In genomic region chr19:12365372-12366162, GRCh38 we compare ENCODE assay signal across 1 cellular context.
A peak's percentile ranks its signal among the peaks of the same experiment; 100 is the strongest.
TF ChIP-seq lines count a peak whose summit lies in the region.

ZNF442 (minus strand) TSS chr19:12365683; CDS start chr19:12363631, 2,052 bp downstream.

TF ChIP-seq in HEK293, 187 proteins besides CTCF, POLR2A, EP300 and RAD21 (continued from another document and continues in another):
- TF ChIP-seq, protein P1, sequence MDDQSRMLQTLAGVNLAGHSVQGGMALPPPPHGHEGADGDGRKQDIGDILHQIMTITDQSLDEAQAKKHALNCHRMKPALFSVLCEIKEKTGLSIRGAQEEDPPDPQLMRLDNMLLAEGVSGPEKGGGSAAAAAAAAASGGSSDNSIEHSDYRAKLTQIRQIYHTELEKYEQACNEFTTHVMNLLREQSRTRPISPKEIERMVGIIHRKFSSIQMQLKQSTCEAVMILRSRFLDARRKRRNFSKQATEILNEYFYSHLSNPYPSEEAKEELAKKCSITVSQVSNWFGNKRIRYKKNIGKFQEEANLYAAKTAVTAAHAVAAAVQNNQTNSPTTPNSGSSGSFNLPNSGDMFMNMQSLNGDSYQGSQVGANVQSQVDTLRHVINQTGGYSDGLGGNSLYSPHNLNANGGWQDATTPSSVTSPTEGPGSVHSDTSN (CRISPR knock-in tag; IDR thresholded peaks at IDR 0.05): no peak
- no peak for TF ChIP-seq ZFP41 (tag by site-specific recombination; IDR thresholded peaks at IDR 0.05; ENCODE audit: borderline replicate concordance)
- no peak for TF ChIP-seq ZNF768 (tag by site-specific recombination; IDR thresholded peaks at IDR 0.05)
- TF ChIP-seq ZNF610 (tag by site-specific recombination; IDR thresholded peaks at IDR 0.05; ENCODE audit: borderline replicate concordance): no peak
- peak; percentile 63; the same call in 1 of the 2 replicates for TF ChIP-seq ZBTB20 (tag by site-specific recombination; IDR thresholded peaks at IDR 0.05)
- TF ChIP-seq ZNF76 (tag by site-specific recombination; IDR thresholded peaks at IDR 0.05; ENCODE audit: borderline replicate concordance, low read depth): no peak
- TF ChIP-seq ZNF292 (tag by site-specific recombination; IDR thresholded peaks at IDR 0.05; ENCODE audit: borderline replicate concordance, low read depth): no peak
- peak; percentile 28 for TF ChIP-seq ZNF654 (tag by site-specific recombination; IDR thresholded peaks at IDR 0.05; ENCODE audit: low read depth)
- no peak for TF ChIP-seq ZNF510 (tag by site-specific recombination; IDR thresholded peaks at IDR 0.05; ENCODE audit: insufficient replicate concordance)
- no peak for TF ChIP-seq ZNF791 (tag by site-specific recombination; IDR thresholded peaks at IDR 0.05)
- TF ChIP-seq ZNF16 (tag by site-specific recombination; IDR thresholded peaks at IDR 0.05; ENCODE audit: low read depth): no peak
- no peak for TF ChIP-seq ZNF433 (tag by site-specific recombination; IDR thresholded peaks at IDR 0.05; ENCODE audit: low read depth)
- TF ChIP-seq ZNF664 (tag by site-specific recombination; IDR thresholded peaks at IDR 0.05): no peak
- TF ChIP-seq, protein P2, sequence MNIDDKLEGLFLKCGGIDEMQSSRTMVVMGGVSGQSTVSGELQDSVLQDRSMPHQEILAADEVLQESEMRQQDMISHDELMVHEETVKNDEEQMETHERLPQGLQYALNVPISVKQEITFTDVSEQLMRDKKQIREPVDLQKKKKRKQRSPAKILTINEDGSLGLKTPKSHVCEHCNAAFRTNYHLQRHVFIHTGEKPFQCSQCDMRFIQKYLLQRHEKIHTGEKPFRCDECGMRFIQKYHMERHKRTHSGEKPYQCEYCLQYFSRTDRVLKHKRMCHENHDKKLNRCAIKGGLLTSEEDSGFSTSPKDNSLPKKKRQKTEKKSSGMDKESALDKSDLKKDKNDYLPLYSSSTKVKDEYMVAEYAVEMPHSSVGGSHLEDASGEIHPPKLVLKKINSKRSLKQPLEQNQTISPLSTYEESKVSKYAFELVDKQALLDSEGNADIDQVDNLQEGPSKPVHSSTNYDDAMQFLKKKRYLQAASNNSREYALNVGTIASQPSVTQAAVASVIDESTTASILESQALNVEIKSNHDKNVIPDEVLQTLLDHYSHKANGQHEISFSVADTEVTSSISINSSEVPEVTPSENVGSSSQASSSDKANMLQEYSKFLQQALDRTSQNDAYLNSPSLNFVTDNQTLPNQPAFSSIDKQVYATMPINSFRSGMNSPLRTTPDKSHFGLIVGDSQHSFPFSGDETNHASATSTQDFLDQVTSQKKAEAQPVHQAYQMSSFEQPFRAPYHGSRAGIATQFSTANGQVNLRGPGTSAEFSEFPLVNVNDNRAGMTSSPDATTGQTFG (tag by site-specific recombination; IDR thresholded peaks at IDR 0.05; ENCODE audit: borderline replicate concordance): no peak
- TF ChIP-seq ZNF155 (tag by site-specific recombination; IDR thresholded peaks at IDR 0.05): no peak
- no peak for TF ChIP-seq ZNF350 (tag by site-specific recombination; IDR thresholded peaks at IDR 0.05)
- TF ChIP-seq, protein P3, sequence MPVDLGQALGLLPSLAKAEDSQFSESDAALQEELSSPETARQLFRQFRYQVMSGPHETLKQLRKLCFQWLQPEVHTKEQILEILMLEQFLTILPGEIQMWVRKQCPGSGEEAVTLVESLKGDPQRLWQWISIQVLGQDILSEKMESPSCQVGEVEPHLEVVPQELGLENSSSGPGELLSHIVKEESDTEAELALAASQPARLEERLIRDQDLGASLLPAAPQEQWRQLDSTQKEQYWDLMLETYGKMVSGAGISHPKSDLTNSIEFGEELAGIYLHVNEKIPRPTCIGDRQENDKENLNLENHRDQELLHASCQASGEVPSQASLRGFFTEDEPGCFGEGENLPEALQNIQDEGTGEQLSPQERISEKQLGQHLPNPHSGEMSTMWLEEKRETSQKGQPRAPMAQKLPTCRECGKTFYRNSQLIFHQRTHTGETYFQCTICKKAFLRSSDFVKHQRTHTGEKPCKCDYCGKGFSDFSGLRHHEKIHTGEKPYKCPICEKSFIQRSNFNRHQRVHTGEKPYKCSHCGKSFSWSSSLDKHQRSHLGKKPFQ (tag by site-specific recombination; IDR thresholded peaks at IDR 0.05): no peak
- TF ChIP-seq, protein P4, sequence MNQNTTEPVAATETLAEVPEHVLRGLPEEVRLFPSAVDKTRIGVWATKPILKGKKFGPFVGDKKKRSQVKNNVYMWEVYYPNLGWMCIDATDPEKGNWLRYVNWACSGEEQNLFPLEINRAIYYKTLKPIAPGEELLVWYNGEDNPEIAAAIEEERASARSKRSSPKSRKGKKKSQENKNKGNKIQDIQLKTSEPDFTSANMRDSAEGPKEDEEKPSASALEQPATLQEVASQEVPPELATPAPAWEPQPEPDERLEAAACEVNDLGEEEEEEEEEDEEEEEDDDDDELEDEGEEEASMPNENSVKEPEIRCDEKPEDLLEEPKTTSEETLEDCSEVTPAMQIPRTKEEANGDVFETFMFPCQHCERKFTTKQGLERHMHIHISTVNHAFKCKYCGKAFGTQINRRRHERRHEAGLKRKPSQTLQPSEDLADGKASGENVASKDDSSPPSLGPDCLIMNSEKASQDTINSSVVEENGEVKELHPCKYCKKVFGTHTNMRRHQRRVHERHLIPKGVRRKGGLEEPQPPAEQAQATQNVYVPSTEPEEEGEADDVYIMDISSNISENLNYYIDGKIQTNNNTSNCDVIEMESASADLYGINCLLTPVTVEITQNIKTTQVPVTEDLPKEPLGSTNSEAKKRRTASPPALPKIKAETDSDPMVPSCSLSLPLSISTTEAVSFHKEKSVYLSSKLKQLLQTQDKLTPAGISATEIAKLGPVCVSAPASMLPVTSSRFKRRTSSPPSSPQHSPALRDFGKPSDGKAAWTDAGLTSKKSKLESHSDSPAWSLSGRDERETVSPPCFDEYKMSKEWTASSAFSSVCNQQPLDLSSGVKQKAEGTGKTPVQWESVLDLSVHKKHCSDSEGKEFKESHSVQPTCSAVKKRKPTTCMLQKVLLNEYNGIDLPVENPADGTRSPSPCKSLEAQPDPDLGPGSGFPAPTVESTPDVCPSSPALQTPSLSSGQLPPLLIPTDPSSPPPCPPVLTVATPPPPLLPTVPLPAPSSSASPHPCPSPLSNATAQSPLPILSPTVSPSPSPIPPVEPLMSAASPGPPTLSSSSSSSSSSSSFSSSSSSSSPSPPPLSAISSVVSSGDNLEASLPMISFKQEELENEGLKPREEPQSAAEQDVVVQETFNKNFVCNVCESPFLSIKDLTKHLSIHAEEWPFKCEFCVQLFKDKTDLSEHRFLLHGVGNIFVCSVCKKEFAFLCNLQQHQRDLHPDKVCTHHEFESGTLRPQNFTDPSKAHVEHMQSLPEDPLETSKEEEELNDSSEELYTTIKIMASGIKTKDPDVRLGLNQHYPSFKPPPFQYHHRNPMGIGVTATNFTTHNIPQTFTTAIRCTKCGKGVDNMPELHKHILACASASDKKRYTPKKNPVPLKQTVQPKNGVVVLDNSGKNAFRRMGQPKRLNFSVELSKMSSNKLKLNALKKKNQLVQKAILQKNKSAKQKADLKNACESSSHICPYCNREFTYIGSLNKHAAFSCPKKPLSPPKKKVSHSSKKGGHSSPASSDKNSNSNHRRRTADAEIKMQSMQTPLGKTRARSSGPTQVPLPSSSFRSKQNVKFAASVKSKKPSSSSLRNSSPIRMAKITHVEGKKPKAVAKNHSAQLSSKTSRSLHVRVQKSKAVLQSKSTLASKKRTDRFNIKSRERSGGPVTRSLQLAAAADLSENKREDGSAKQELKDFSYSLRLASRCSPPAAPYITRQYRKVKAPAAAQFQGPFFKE (tag by site-specific recombination; IDR thresholded peaks at IDR 0.05; ENCODE audit: borderline replicate concordance): no peak
- no peak for TF ChIP-seq ZNF701 (tag by site-specific recombination; IDR thresholded peaks at IDR 0.05)
- TF ChIP-seq, protein P5, sequence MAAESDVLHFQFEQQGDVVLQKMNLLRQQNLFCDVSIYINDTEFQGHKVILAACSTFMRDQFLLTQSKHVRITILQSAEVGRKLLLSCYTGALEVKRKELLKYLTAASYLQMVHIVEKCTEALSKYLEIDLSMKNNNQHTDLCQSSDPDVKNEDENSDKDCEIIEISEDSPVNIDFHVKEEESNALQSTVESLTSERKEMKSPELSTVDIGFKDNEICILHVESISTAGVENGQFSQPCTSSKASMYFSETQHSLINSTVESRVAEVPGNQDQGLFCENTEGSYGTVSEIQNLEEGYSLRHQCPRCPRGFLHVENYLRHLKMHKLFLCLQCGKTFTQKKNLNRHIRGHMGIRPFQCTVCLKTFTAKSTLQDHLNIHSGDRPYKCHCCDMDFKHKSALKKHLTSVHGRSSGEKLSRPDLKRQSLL (tag by site-specific recombination; IDR thresholded peaks at IDR 0.05): no peak
- TF ChIP-seq ZNF658 (tag by site-specific recombination; IDR thresholded peaks at IDR 0.05): no peak
- no peak for TF ChIP-seq ZNF133 (tag by site-specific recombination; IDR thresholded peaks at IDR 0.05)
- TF ChIP-seq ZNF843 (tag by site-specific recombination; IDR thresholded peaks at IDR 0.05): no peak
- TF ChIP-seq ZBTB7A (tag by site-specific recombination; IDR thresholded peaks at IDR 0.05; ENCODE audit: low read depth): no peak
- no peak for TF ChIP-seq ZNF544 (tag by site-specific recombination; IDR thresholded peaks at IDR 0.05)
- TF ChIP-seq ZNF184 (tag by site-specific recombination; IDR thresholded peaks at IDR 0.05): no peak
- TF ChIP-seq, protein P6, sequence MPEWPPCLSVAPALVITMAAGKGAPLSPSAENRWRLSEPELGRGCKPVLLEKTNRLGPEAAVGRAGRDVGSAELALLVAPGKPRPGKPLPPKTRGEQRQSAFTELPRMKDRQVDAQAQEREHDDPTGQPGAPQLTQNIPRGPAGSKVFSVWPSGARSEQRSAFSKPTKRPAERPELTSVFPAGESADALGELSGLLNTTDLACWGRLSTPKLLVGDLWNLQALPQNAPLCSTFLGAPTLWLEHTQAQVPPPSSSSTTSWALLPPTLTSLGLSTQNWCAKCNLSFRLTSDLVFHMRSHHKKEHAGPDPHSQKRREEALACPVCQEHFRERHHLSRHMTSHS (tag by site-specific recombination; IDR thresholded peaks at IDR 0.05): no peak
- TF ChIP-seq ZNF785 (tag by site-specific recombination; IDR thresholded peaks at IDR 0.05): no peak
- TF ChIP-seq ZSCAN23 (tag by site-specific recombination; IDR thresholded peaks at IDR 0.05): no peak
- TF ChIP-seq, protein P7, sequence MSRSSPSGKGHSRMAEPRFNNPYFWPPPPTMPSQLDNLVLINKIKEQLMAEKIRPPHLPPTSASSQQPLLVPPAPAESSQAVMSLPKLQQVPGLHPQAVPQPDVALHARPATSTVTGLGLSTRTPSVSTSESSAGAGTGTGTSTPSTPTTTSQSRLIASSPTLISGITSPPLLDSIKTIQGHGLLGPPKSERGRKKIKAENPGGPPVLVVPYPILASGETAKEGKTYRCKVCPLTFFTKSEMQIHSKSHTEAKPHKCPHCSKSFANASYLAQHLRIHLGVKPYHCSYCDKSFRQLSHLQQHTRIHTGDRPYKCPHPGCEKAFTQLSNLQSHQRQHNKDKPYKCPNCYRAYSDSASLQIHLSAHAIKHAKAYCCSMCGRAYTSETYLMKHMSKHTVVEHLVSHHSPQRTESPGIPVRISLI (tag by site-specific recombination; IDR thresholded peaks at IDR 0.05): no peak
- TF ChIP-seq ZNF394 (tag by site-specific recombination; IDR thresholded peaks at IDR 0.05; ENCODE audit: borderline replicate concordance): no peak; the same call in 1 of the 2 replicates
- TF ChIP-seq KLF10 (tag by site-specific recombination; IDR thresholded peaks at IDR 0.05): no peak
- TF ChIP-seq PRDM1 (tag by site-specific recombination; IDR thresholded peaks at IDR 0.05): no peak
- TF ChIP-seq ZBTB10 (tag by site-specific recombination; IDR thresholded peaks at IDR 0.05): no peak
- TF ChIP-seq SCRT2 (tag by site-specific recombination; IDR thresholded peaks at IDR 0.05): peak; percentile 64
- TF ChIP-seq ZFP69B (tag by site-specific recombination; IDR thresholded peaks at IDR 0.05): peak; percentile 89
- TF ChIP-seq ZNF623 (tag by site-specific recombination; IDR thresholded peaks at IDR 0.05): no peak
- TF ChIP-seq GFI1B (tag by site-specific recombination; IDR thresholded peaks at IDR 0.05): no peak
- peak; percentile 47 for TF ChIP-seq ZBTB26 (tag by site-specific recombination; optimal IDR thresholded peaks at IDR 0.05)
- TF ChIP-seq ZNF112 (tag by site-specific recombination; IDR thresholded peaks at IDR 0.05): no peak
- no peak for TF ChIP-seq ZBTB21 (tag by site-specific recombination; IDR thresholded peaks at IDR 0.05)
- TF ChIP-seq MZF1 (tag by site-specific recombination; IDR thresholded peaks at IDR 0.05; ENCODE audit: borderline replicate concordance): no peak
- no peak for TF ChIP-seq ZNF248 (tag by site-specific recombination; IDR thresholded peaks at IDR 0.05)
- TF ChIP-seq ZSCAN4 (tag by site-specific recombination; IDR thresholded peaks at IDR 0.05): no peak
- no peak for TF ChIP-seq ZNF529 (tag by site-specific recombination; IDR thresholded peaks at IDR 0.05; ENCODE audit: insufficient replicate concordance)
- TF ChIP-seq ZNF354C (tag by site-specific recombination; IDR thresholded peaks at IDR 0.05; ENCODE audit: borderline replicate concordance, low read depth): no peak
